24 cellular contexts compared by ENCODE assay signal in the genomic region with DNA sequence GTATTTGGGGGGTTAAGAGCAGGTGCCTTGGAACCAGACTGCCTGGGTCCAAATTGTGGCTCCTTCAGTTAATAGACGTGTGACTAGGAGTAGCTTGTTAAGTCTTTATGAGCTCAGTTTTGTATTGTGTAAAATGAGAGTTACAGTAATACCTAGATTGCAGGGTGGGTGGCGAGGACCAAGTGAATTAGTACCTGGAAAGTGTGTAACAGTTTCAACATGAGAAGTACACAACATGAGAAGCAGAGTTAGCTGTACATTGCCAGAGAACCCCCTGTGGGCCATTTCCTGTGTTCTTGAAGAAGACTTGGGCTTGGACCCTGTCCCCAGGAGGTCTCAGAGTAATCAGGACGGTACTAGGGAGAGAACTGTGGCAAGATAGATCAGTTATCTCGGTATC. TPM values are rescaled to one million over a fixed set of nuclear protein-coding genes. Genes with fewer than 3 reads are reported as not detected.
DNase-seq lines count a peak whose midpoint lies in the region; ATAC-seq, FAIRE-seq and TF ChIP-seq lines count a peak whose summit lies in the region.
"Had no signal": no experiment of that assay in that cellular context is flagged by ENCODE, and none has a peak within 500 bp of the region (broad histone marks: within the 10 kb centered on the region; RNA-seq: fewer than 3 reads in every experiment).

No MANE protein-coding gene starts in this region.

- no peak for TF ChIP-seq CTCF in CD4-positive, alpha-beta T cell (IDR thresholded peaks at IDR 0.05)
- no peak for TF ChIP-seq CTCF in D721Med (IDR thresholded peaks at IDR 0.05; ENCODE audit: insufficient read depth, missing control alignments)

- H3K4me1 Mint-ChIP-seq in activated CD4-positive, alpha-beta T cell treated with anti-CD3 and anti-CD28 coated beads, Interleukin-2, amount 10 ng/mL, durations not matched to agents 24 days and 14 days = peaks cover 10% of the 10 kb centered on the region
- no peaks in the 10 kb centered on the region for H3K4me1 Mint-ChIP-seq in CD4-positive, alpha-beta T cell (ENCODE audit: low read depth)
- peaks cover 45% of the 10 kb centered on the region for H3K4me1 Mint-ChIP-seq in activated T-cell treated with anti-CD3 and anti-CD28 coated beads, Interleukin-2, amount 50 U/mL, for 72 hours (ENCODE audit: low read depth)
- peaks cover 0 to 5% (median 2%) of the 10 kb centered on the region in 7 donors for H3K4me1 Mint-ChIP-seq in naive thymus-derived CD4-positive, alpha-beta T cell
- H3K4me1 Mint-ChIP-seq in T-helper 2 cell treated with Interferon-gamma antibody and Interleukin-4, amounts not matched to agents 5 μg/mL and 100 μg/mL, for 36 hours (ENCODE audit: low read depth) = peaks cover 2% of the 10 kb centered on the region
- H3K4me1 Mint-ChIP-seq: activated naive CD4-positive, alpha-beta T cell treated with anti-CD3 and anti-CD28 coated beads, Interleukin-2, amount 10 ng/mL, durations not matched to agents 7 days and 5 days; central memory CD8-positive, alpha-beta T cell; neural progenitor cell had no signal

- no peak for DNase-seq in activated CD4-positive, alpha-beta T cell treated with anti-CD3 and anti-CD28 coated beads, Interleukin-2, amount 10 ng/mL, durations not matched to agents 24 days and 14 days
- DNase-seq in activated CD4-positive, alpha-beta T cell treated with anti-CD3 and anti-CD28 coated beads for 4 hours = no peak
- no peak for DNase-seq in CD4-positive, alpha-beta T cell
- DNase-seq in activated T-cell treated with anti-CD3 and anti-CD28 coated beads, Interleukin-2, amount 50 U/mL, for 72 hours = peak; percentile 54 to 58
- no peak for DNase-seq in naive thymus-derived CD4-positive, alpha-beta T cell
- no peak for DNase-seq in T-helper 2 cell treated with Interferon-gamma antibody and Interleukin-4, amounts not matched to agents 5 μg/mL and 100 μg/mL, for 36 hours (ENCODE audit: low spot score)
- DNase-seq in D721Med (ENCODE audit: insufficient read length, low spot score) = no peak
- DNase-seq: activated CD8-positive, alpha-beta memory T cell treated with anti-CD3 and anti-CD28 coated beads, Interleukin-2, amount 10 ng/mL, durations not matched to agents 7 days and 5 days; activated naive CD4-positive, alpha-beta T cell treated with anti-CD3 and anti-CD28 coated beads, Interleukin-2, amount 10 ng/mL, durations not matched to agents 7 days and 5 days; BE2C; Caco-2; dorsolateral prefrontal cortex; heart right ventricle; KG1; NCI-H146; posterior cingulate gyrus; sigmoid colon had no signal

- ATAC-seq in CD4-positive, alpha-beta T cell (ENCODE audit: poor library complexity) = no peak
- ATAC-seq in activated T-cell treated with anti-CD3 and anti-CD28 coated beads, Interleukin-2, amount 50 U/mL, for 72 hours (replicated peaks in 1 of 2) = peak; percentile 91 to 93
- no peak for ATAC-seq in naive thymus-derived CD4-positive, alpha-beta T cell
- ATAC-seq in HG02678 (IDR thresholded peaks at IDR 0.05; ENCODE audit: unreplicated experiment) = no peak
- ATAC-seq: activated CD8-positive, alpha-beta memory T cell treated with anti-CD3 and anti-CD28 coated beads, Interleukin-2, amount 10 ng/mL, durations not matched to agents 7 days and 5 days; left lobe of liver; Panc1 had no signal

- intact Hi-C loops in activated CD4-positive, alpha-beta T cell treated with anti-CD3 and anti-CD28 coated beads, Interleukin-2, amount 10 ng/mL, durations not matched to agents 24 days and 14 days (cut with micrococcal nuclease) = loop anchor here (5.0 kb wide), 1 partner anchor 34 kb away; the partner anchor contains the start of gene PPP2R1A
- intact Hi-C loops in CD4-positive, alpha-beta T cell (cut with DNase I, micrococcal nuclease) = no loop called here
- intact Hi-C loops in naive thymus-derived CD4-positive, alpha-beta T cell (cut with micrococcal nuclease) = no loop called here

- no peak overlapping the region for H3K4me3 ChIP-seq in naive thymus-derived CD4-positive, alpha-beta T cell (ENCODE audit: low read length)
- H3K4me3 ChIP-seq: dorsolateral prefrontal cortex, heart right ventricle, neural progenitor cell, sigmoid colon had no signal

- FAIRE-seq in D721Med (lab: Jason Lieb, UNC) = no peak

- CTCF ChIA-PET in CD4-positive, alpha-beta T cell (lab: Charles Lee) = no interaction called here
- CTCF ChIA-PET in naive thymus-derived CD4-positive, alpha-beta T cell (lab: Charles Lee) = no interaction called here

- peaks cover 78% of the 10 kb centered on the region for H3K36me3 Mint-ChIP-seq in activated CD4-positive, alpha-beta T cell treated with anti-CD3 and anti-CD28 coated beads, Interleukin-2, amount 10 ng/mL, durations not matched to agents 24 days and 14 days (ENCODE audit: low read depth)
- H3K36me3 Mint-ChIP-seq in CD4-positive, alpha-beta T cell (ENCODE audit: low read depth) = peaks cover 71% of the 10 kb centered on the region
- peaks cover 11 to 37% of the 10 kb centered on the region in 2 donors for H3K36me3 Mint-ChIP-seq in activated T-cell treated with anti-CD3 and anti-CD28 coated beads, Interleukin-2, amount 50 U/mL, for 72 hours (ENCODE audit: insufficient read depth in 2 of 2)
- H3K36me3 Mint-ChIP-seq in naive thymus-derived CD4-positive, alpha-beta T cell = peaks cover 9 to 69% (median 29%) of the 10 kb centered on the region in 5 donors
- peaks cover 71% of the 10 kb centered on the region for H3K36me3 Mint-ChIP-seq in T-helper 2 cell treated with Interferon-gamma antibody and Interleukin-4, amounts not matched to agents 5 μg/mL and 100 μg/mL, for 36 hours (ENCODE audit: low read depth)

- no peak overlapping the region for H3K27ac ChIP-seq in CD4-positive, alpha-beta T cell (ENCODE audit: low read depth, low read length)
- H3K27ac ChIP-seq in naive thymus-derived CD4-positive, alpha-beta T cell (ENCODE audit: low read depth, low read length) = no peak overlapping the region
- H3K27ac ChIP-seq: dorsolateral prefrontal cortex, epithelial cell of prostate, heart right ventricle, neural progenitor cell, sigmoid colon, VCaP had no signal

- no peaks in the 10 kb centered on the region for H3K4me1 ChIP-seq in naive thymus-derived CD4-positive, alpha-beta T cell (ENCODE audit: control insufficient read depth in 2 of 2, insufficient read depth in 2 of 2, low read length in 2 of 2)
- H3K4me1 ChIP-seq: BE2C, Caco-2, heart right ventricle, neural progenitor cell, sigmoid colon had no signal

- peaks cover 25 to 61% (median 25%) of the 10 kb centered on the region in 3 experiments for H3K36me3 ChIP-seq in naive thymus-derived CD4-positive, alpha-beta T cell (ENCODE audit: control insufficient read depth in 2 of 3, insufficient read depth in 3 of 3, low read length in 3 of 3)
- H3K36me3 ChIP-seq: neural progenitor cell had no signal

- peak overlapping the region; percentile 31 for H3K27ac Mint-ChIP-seq in activated CD4-positive, alpha-beta T cell treated with anti-CD3 and anti-CD28 coated beads, Interleukin-2, amount 10 ng/mL, durations not matched to agents 24 days and 14 days
- peak overlapping the region; percentile 39 for H3K27ac Mint-ChIP-seq in CD4-positive, alpha-beta T cell
- peak overlapping the region; percentile 89 for H3K27ac Mint-ChIP-seq in activated T-cell treated with anti-CD3 and anti-CD28 coated beads, Interleukin-2, amount 50 U/mL, for 72 hours
- H3K27ac Mint-ChIP-seq in naive thymus-derived CD4-positive, alpha-beta T cell = peak overlapping the region in 6 of 9 donors; percentile 1 to 84 (median 40)
- H3K27ac Mint-ChIP-seq in T-helper 2 cell treated with Interferon-gamma antibody and Interleukin-4, amounts not matched to agents 5 μg/mL and 100 μg/mL, for 36 hours = no peak overlapping the region
- H3K27ac Mint-ChIP-seq: activated CD8-positive, alpha-beta memory T cell treated with anti-CD3 and anti-CD28 coated beads, Interleukin-2, amount 10 ng/mL, durations not matched to agents 7 days and 5 days; activated naive CD4-positive, alpha-beta T cell treated with anti-CD3 and anti-CD28 coated beads, Interleukin-2, amount 10 ng/mL, durations not matched to agents 7 days and 5 days; neural progenitor cell had no signal

- H3K27me3 Mint-ChIP-seq in activated CD4-positive, alpha-beta T cell treated with anti-CD3 and anti-CD28 coated beads, Interleukin-2, amount 10 ng/mL, durations not matched to agents 24 days and 14 days = no peaks in the 10 kb centered on the region
- H3K27me3 Mint-ChIP-seq in CD4-positive, alpha-beta T cell = no peaks in the 10 kb centered on the region
- H3K27me3 Mint-ChIP-seq in activated T-cell treated with anti-CD3 and anti-CD28 coated beads, Interleukin-2, amount 50 U/mL, for 72 hours (ENCODE audit: low read depth) = no peaks in the 10 kb centered on the region
- no peaks in the 10 kb centered on the region for H3K27me3 Mint-ChIP-seq in naive thymus-derived CD4-positive, alpha-beta T cell
- no peaks in the 10 kb centered on the region for H3K27me3 Mint-ChIP-seq in T-helper 2 cell treated with Interferon-gamma antibody and Interleukin-4, amounts not matched to agents 5 μg/mL and 100 μg/mL, for 36 hours (ENCODE audit: low read depth)
- H3K27me3 Mint-ChIP-seq: activated CD8-positive, alpha-beta memory T cell treated with anti-CD3 and anti-CD28 coated beads, Interleukin-2, amount 10 ng/mL, durations not matched to agents 7 days and 5 days; activated naive CD4-positive, alpha-beta T cell treated with anti-CD3 and anti-CD28 coated beads, Interleukin-2, amount 10 ng/mL, durations not matched to agents 7 days and 5 days; central memory CD8-positive, alpha-beta T cell had no signal

- H3K9me3 ChIP-seq in CD4-positive, alpha-beta T cell (ENCODE audit: control insufficient read depth, low read length) = no peaks in the 10 kb centered on the region
- no peaks in the 10 kb centered on the region for H3K9me3 ChIP-seq in naive thymus-derived CD4-positive, alpha-beta T cell (ENCODE audit: control insufficient read depth in 2 of 3, low read length in 3 of 3)
- H3K9me3 ChIP-seq: BE2C, Caco-2, heart right ventricle, sigmoid colon had no signal

- no peaks in the 10 kb centered on the region for H3K9me3 Mint-ChIP-seq in activated CD4-positive, alpha-beta T cell treated with anti-CD3 and anti-CD28 coated beads, Interleukin-2, amount 10 ng/mL, durations not matched to agents 24 days and 14 days
- no peaks in the 10 kb centered on the region for H3K9me3 Mint-ChIP-seq in CD4-positive, alpha-beta T cell
- H3K9me3 Mint-ChIP-seq in activated T-cell treated with anti-CD3 and anti-CD28 coated beads, Interleukin-2, amount 50 U/mL, for 72 hours = no peaks in the 10 kb centered on the region
- H3K9me3 Mint-ChIP-seq in naive thymus-derived CD4-positive, alpha-beta T cell = no peaks in the 10 kb centered on the region
- H3K9me3 Mint-ChIP-seq in T-helper 2 cell treated with Interferon-gamma antibody and Interleukin-4, amounts not matched to agents 5 μg/mL and 100 μg/mL, for 36 hours = no peaks in the 10 kb centered on the region
- H3K9me3 Mint-ChIP-seq: activated naive CD4-positive, alpha-beta T cell treated with anti-CD3 and anti-CD28 coated beads, Interleukin-2, amount 10 ng/mL, durations not matched to agents 7 days and 5 days; central memory CD8-positive, alpha-beta T cell; neural progenitor cell had no signal

- POLR2A ChIA-PET in CD4-positive, alpha-beta T cell (lab: Charles Lee) = no interaction called here
- POLR2A ChIA-PET in naive thymus-derived CD4-positive, alpha-beta T cell (lab: Charles Lee) = interaction anchor here (0.8 kb wide), 1 partner anchor 56 kb away, joined by 3 read pairs; no protein-coding TSS in a partner anchor

- H3K27me3 ChIP-seq in CD4-positive, alpha-beta T cell (ENCODE audit: control insufficient read depth, insufficient read depth, low read length) = no peaks in the 10 kb centered on the region
- no peaks in the 10 kb centered on the region for H3K27me3 ChIP-seq in naive thymus-derived CD4-positive, alpha-beta T cell (ENCODE audit: control insufficient read depth in 2 of 2, insufficient read depth in 2 of 2, low read length in 2 of 2)
- H3K27me3 ChIP-seq: BE2C, dorsolateral prefrontal cortex, heart right ventricle, neural progenitor cell, sigmoid colon had no signal

- H3K4me3 Mint-ChIP-seq in activated CD4-positive, alpha-beta T cell treated with anti-CD3 and anti-CD28 coated beads, Interleukin-2, amount 10 ng/mL, durations not matched to agents 24 days and 14 days = no peak overlapping the region
- no peak overlapping the region for H3K4me3 Mint-ChIP-seq in CD4-positive, alpha-beta T cell
- H3K4me3 Mint-ChIP-seq in activated T-cell treated with anti-CD3 and anti-CD28 coated beads, Interleukin-2, amount 50 U/mL, for 72 hours = peak overlapping the region; percentile 61 to 66
- H3K4me3 Mint-ChIP-seq in naive thymus-derived CD4-positive, alpha-beta T cell = no peak overlapping the region
- no peak overlapping the region for H3K4me3 Mint-ChIP-seq in T-helper 2 cell treated with Interferon-gamma antibody and Interleukin-4, amounts not matched to agents 5 μg/mL and 100 μg/mL, for 36 hours
- H3K4me3 Mint-ChIP-seq: activated CD8-positive, alpha-beta memory T cell treated with anti-CD3 and anti-CD28 coated beads, Interleukin-2, amount 10 ng/mL, durations not matched to agents 7 days and 5 days; activated naive CD4-positive, alpha-beta T cell treated with anti-CD3 and anti-CD28 coated beads, Interleukin-2, amount 10 ng/mL, durations not matched to agents 7 days and 5 days; central memory CD8-positive, alpha-beta T cell; neural progenitor cell had no signal

RNA-seq across cellular contexts. Expression of gene PPP2R1A, which starts 36.8 kb away (rescaled TPM):
- total RNA-seq in activated CD4-positive, alpha-beta T cell treated with anti-CD3 and anti-CD28 coated beads, Interleukin-2, amount 10 ng/mL, durations not matched to agents 24 days and 14 days = 226 and 237 TPM in 2 replicates
- total RNA-seq in CD4-positive, alpha-beta T cell = 100 to 1,000 TPM; 151 to 157 TPM
- total RNA-seq in activated T-cell treated with anti-CD3 and anti-CD28 coated beads, Interleukin-2, amount 50 U/mL, for 72 hours = 100 to 1,000 TPM; 160 to 181 TPM
- total RNA-seq in naive thymus-derived CD4-positive, alpha-beta T cell = 100 to 1,000 TPM; 156 to 215 (median 168) TPM
- 100 to 1,000 TPM; 148 to 165 TPM for polyA plus RNA-seq in naive thymus-derived CD4-positive, alpha-beta T cell

RNA-seq across cellular contexts. Expression of gene ZNF766, which starts 42.7 kb away (rescaled TPM):
- 18.2 and 19.9 TPM in 2 replicates for total RNA-seq in activated CD4-positive, alpha-beta T cell treated with anti-CD3 and anti-CD28 coated beads, Interleukin-2, amount 10 ng/mL, durations not matched to agents 24 days and 14 days
- 10 to 100 TPM; 39.3 to 43.2 TPM for total RNA-seq in CD4-positive, alpha-beta T cell
- 10 to 100 TPM; 32.1 to 33.5 TPM for total RNA-seq in activated T-cell treated with anti-CD3 and anti-CD28 coated beads, Interleukin-2, amount 50 U/mL, for 72 hours
- total RNA-seq in naive thymus-derived CD4-positive, alpha-beta T cell = 10 to 100 TPM; 24.7 to 59.6 (median 41.4) TPM
- polyA plus RNA-seq in naive thymus-derived CD4-positive, alpha-beta T cell = 10 to 100 TPM; 65.0 to 79.3 TPM

RNA-seq across cellular contexts. Expression of gene ZNF836, which starts 55.2 kb away (rescaled TPM):
- total RNA-seq in activated CD4-positive, alpha-beta T cell treated with anti-CD3 and anti-CD28 coated beads, Interleukin-2, amount 10 ng/mL, durations not matched to agents 24 days and 14 days = 6.3 and 6.7 TPM in 2 replicates
- 10 to 100 TPM; 24.1 to 26.2 TPM for total RNA-seq in CD4-positive, alpha-beta T cell
- total RNA-seq in activated T-cell treated with anti-CD3 and anti-CD28 coated beads, Interleukin-2, amount 50 U/mL, for 72 hours = 10 to 100 TPM; 15.3 to 18.2 TPM
- 10 to 100 TPM; 20.1 to 57.5 (median 27.4) TPM for total RNA-seq in naive thymus-derived CD4-positive, alpha-beta T cell
- polyA plus RNA-seq in naive thymus-derived CD4-positive, alpha-beta T cell = 10 to 100 TPM; 10.2 to 21.2 TPM

Comparison
In these comparisons a context has a peak if more than half of its experiments do, and no peak if none do; other contexts are left out.
1. DNase-seq: peak in activated T-cell treated with anti-CD3 and anti-CD28 coated beads, Interleukin-2, amount 50 U/mL, for 72 hours (2 of 2); none in activated CD4-positive, alpha-beta T cell treated with anti-CD3 and anti-CD28 coated beads, Interleukin-2, amount 10 ng/mL, durations not matched to agents 24 days and 14 days (single experiment), activated CD4-positive, alpha-beta T cell treated with anti-CD3 and anti-CD28 coated beads for 4 hours (0 of 2), CD4-positive, alpha-beta T cell (0 of 10), naive thymus-derived CD4-positive, alpha-beta T cell (0 of 9), T-helper 2 cell treated with Interferon-gamma antibody and Interleukin-4, amounts not matched to agents 5 μg/mL and 100 μg/mL, for 36 hours (single experiment) and D721Med (single experiment).
2. H3K4me3 Mint-ChIP-seq: peak in activated T-cell treated with anti-CD3 and anti-CD28 coated beads, Interleukin-2, amount 50 U/mL, for 72 hours (2 of 2); none in activated CD4-positive, alpha-beta T cell treated with anti-CD3 and anti-CD28 coated beads, Interleukin-2, amount 10 ng/mL, durations not matched to agents 24 days and 14 days (single experiment), CD4-positive, alpha-beta T cell (single experiment), naive thymus-derived CD4-positive, alpha-beta T cell (0 of 10) and T-helper 2 cell treated with Interferon-gamma antibody and Interleukin-4, amounts not matched to agents 5 μg/mL and 100 μg/mL, for 36 hours (single experiment).
3. ATAC-seq: peak in activated T-cell treated with anti-CD3 and anti-CD28 coated beads, Interleukin-2, amount 50 U/mL, for 72 hours (2 of 2); none in CD4-positive, alpha-beta T cell (single experiment), naive thymus-derived CD4-positive, alpha-beta T cell (single experiment) and HG02678 (single experiment).